Comparison of ENCODE assay signal across 33 cellular contexts in the genomic region with DNA sequence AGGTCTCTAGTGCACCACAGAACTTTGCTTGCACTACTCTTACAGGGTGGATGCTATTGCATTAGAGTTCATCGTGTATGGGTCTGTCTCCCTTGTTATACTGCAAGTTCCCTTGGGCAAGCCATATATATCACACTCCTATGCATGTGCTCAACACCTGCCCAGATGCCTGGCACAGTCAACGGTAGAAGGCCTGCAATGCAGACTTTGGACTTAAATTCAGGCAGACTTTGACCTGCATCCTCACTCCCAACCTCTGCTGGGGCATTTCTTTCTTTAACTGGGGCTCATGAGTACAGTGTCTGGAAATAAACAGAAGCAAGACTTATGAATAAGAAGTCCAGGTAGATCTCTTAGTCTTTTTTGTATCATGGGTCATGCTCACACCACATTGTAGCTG.
"Had no signal": no experiment of that assay in that cellular context is flagged by ENCODE, and none has a peak within 500 bp of the region (broad histone marks: within the 10 kb centered on the region; RNA-seq: fewer than 3 reads in every experiment).

No MANE protein-coding gene starts in this region.

- H3K9me3 ChIP-seq: adrenal gland, ascending aorta had no signal

- H3K4me3 ChIP-seq: adrenal gland, ascending aorta, cardiac muscle cell had no signal

- DNase-seq: activated B cell treated with CpG ODN at 0.5 μM for 24 hours; activated CD4-positive, alpha-beta memory T cell treated with anti-CD3 and anti-CD28 coated beads, Interleukin-2, amount 10 ng/mL, durations not matched to agents 7 days and 5 days; activated CD4-positive, alpha-beta T cell treated with anti-CD3 and anti-CD28 coated beads for 48 hours; activated CD4-positive, alpha-beta T cell treated with anti-CD3 and anti-CD28 coated beads, Interleukin-2, amount 10 ng/mL, durations not matched to agents 7 days and 5 days; activated CD4-positive, alpha-beta T cell treated with anti-CD3 and anti-CD28 coated beads, Interleukin-2, amount 50 U/mL, for 48 hours; activated CD4-positive, CD25-positive, alpha-beta regulatory T cell treated with anti-CD3 and anti-CD28 coated beads, Interleukin-2, amount 50 U/mL, for 72 hours; activated CD8-positive, alpha-beta memory T cell treated with anti-CD3 and anti-CD28 coated beads, Interleukin-2, amount 50 U/mL, for 4 hours; activated CD8-positive, alpha-beta T cell treated with anti-CD3 and anti-CD28 coated beads, Interleukin-2, amount 10 ng/mL, durations not matched to agents 7 days and 5 days; activated effector memory CD4-positive, alpha-beta T cell treated with anti-CD3 and anti-CD28 coated beads, Interleukin-2, amount 50 U/mL, for 16 hours; activated gamma-delta T cell treated with Interleukin-2 at 50 U/mL for 16 hours; activated naive CD4-positive, alpha-beta T cell; activated naive CD4-positive, alpha-beta T cell treated with anti-CD3 and anti-CD28 coated beads for 36 hours; activated naive CD4-positive, alpha-beta T cell treated with anti-CD3 and anti-CD28 coated beads, Interleukin-2, amount 50 U/mL, for 16 hours; activated naive CD8-positive, alpha-beta T cell treated with anti-CD3 and anti-CD28 coated beads for 36 hours; activated T-cell treated with anti-CD3 and anti-CD28 coated beads for 4 hours; activated T-cell treated with anti-CD3 and anti-CD28 coated beads, Interleukin-2, amount 50 U/mL, for 1 hour; activated T-cell treated with anti-CD3 and anti-CD28 coated beads, Interleukin-2, amount 50 U/mL, for 4 hours; activated T-cell treated with anti-CD3 and anti-CD28 coated beads, Interleukin-2, amount 50 U/mL, for 72 hours; adrenal gland; amniotic stem cell; caudate nucleus; cerebellar nuclear complex; SW 1271; T-helper 1 cell; T-helper 2 cell; T-helper 9 cell had no signal

- H3K27ac ChIP-seq: adrenal gland, ascending aorta, cardiac muscle cell, VCaP had no signal

- FAIRE-seq: bronchial epithelial cell, TTC549 had no signal

- H3K27me3 ChIP-seq: adrenal gland, ascending aorta, cardiac muscle cell had no signal

- ATAC-seq: activated CD8-positive, alpha-beta T cell treated with anti-CD3 and anti-CD28 coated beads, Interleukin-2, amount 10 ng/mL, durations not matched to agents 7 days and 5 days; activated naive CD4-positive, alpha-beta T cell treated with anti-CD3 and anti-CD28 coated beads, Interleukin-2, amount 50 U/mL, for 72 hours; activated T-cell treated with anti-CD3 and anti-CD28 coated beads, Interleukin-2, amount 50 U/mL, for 4 hours; activated T-cell treated with anti-CD3 and anti-CD28 coated beads, Interleukin-2, amount 50 U/mL, for 72 hours; activated T-helper 17 cell treated with anti-CD3 and anti-CD28 coated beads, Interleukin-2, amount 50 U/mL, for 72 hours had no signal

- H3K4me1 ChIP-seq: ascending aorta had no signal

- H3K36me3 ChIP-seq: adrenal gland, ascending aorta, cardiac muscle cell had no signal
